Comparison of ENCODE assay signal across 8 cellular contexts in the genomic region with DNA sequence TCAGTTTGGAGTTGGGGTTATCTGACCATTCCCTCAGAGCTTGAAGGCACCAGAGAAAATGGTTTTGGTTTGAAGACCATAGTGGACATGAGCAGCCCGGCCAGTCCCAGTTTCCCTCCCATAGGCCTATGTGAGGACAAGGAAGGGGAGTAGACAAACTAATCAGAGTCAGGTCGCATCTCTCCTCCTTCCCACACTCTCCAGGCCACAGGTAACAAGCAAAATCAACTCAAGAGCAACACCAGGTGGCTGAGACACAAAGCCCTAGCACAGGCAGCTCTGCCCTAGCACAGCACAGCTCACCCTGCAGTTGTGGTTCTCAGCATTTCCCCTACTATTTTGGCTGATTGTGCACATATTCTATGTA. TPM values are rescaled to one million over a fixed set of nuclear protein-coding genes. Genes with fewer than 3 reads are reported as not detected.
DNase-seq lines count a peak whose midpoint lies in the region; ATAC-seq and TF ChIP-seq lines count a peak whose summit lies in the region.

No MANE protein-coding gene starts in this region.

- DNase-seq in activated effector memory CD4-positive, alpha-beta T cell treated with Interleukin-2 at 50 U/mL for 16 hours = peak; percentile 63
- peak; percentile 77 for DNase-seq in stimulated activated CD4-positive, alpha-beta T cell treated with anti-CD3 and anti-CD28 coated beads, Interleukin-4, amount 100 ng/mL, for 24 hours
- no peak for DNase-seq in NCI-H187 treated with DMSO at 0.1 percent for 48 hours (lab: John Stamatoyannopoulos, UW)
- no peak for DNase-seq in omental fat pad (ENCODE audit: low spot score)
- no peak for DNase-seq in COLO668 (lab: John Stamatoyannopoulos, UW; ENCODE audit: unreplicated experiment)

- TF ChIP-seq CTCF in omental fat pad (IDR thresholded peaks at IDR 0.05) = no peak

- H3K9ac ChIP-seq in BLaER1 treated with 17β-estradiol and CSF1 and Interleukin-3, amounts not matched to agents 10 nM and 100 nM = peak overlapping the region; percentile 67 to 100 (median 85)

- peaks cover 0 to 45% (median 14%) of the 10 kb centered on the region in 11 experiments; a peak in 12 of 22 replicates for H4K20me1 ChIP-seq in BLaER1 treated with 17β-estradiol and CSF1 and Interleukin-3, amounts not matched to agents 10 nM and 100 nM

- no peaks in the 10 kb centered on the region for H3K9me3 ChIP-seq in BLaER1 treated with 17β-estradiol and CSF1 and Interleukin-3, amounts not matched to agents 10 nM and 100 nM (replicated peaks in 1 of 11)

- peak overlapping the region; percentile 53 to 100 (median 99); a peak in 21 of 22 replicates for H3K27ac ChIP-seq in BLaER1 treated with 17β-estradiol and CSF1 and Interleukin-3, amounts not matched to agents 10 nM and 100 nM

- H3K36me3 ChIP-seq in BLaER1 treated with 17β-estradiol and CSF1 and Interleukin-3, amounts not matched to agents 10 nM and 100 nM = peaks cover 50 to 75% (median 68%) of the 10 kb centered on the region in 11 experiments

- peak overlapping the region; percentile 18 to 99 (median 54); a peak in 19 of 20 replicates for H3K4me3 ChIP-seq in BLaER1 treated with 17β-estradiol and CSF1 and Interleukin-3, amounts not matched to agents 10 nM and 100 nM

- peaks cover 98 to 100% (median 100%) of the 10 kb centered on the region in 10 experiments for H3K4me1 ChIP-seq in BLaER1 treated with 17β-estradiol and CSF1 and Interleukin-3, amounts not matched to agents 10 nM and 100 nM

- peak overlapping the region; percentile 97 to 100 (median 98) for H3K4me2 ChIP-seq in BLaER1 treated with 17β-estradiol and CSF1 and Interleukin-3, amounts not matched to agents 10 nM and 100 nM

- ATAC-seq in GM19463 (IDR thresholded peaks at IDR 0.05; ENCODE audit: unreplicated experiment) = peak; percentile 16
- peak; percentile 24 for ATAC-seq in HG03469 (IDR thresholded peaks at IDR 0.05; ENCODE audit: unreplicated experiment)
- no peak for ATAC-seq in omental fat pad (ENCODE audit: low FRiP score)

- no peaks in the 10 kb centered on the region for H3K27me3 ChIP-seq in BLaER1 treated with 17β-estradiol and CSF1 and Interleukin-3, amounts not matched to agents 10 nM and 100 nM

RNA-seq across cellular contexts. Expression of a gene that starts 7.2 kb away (rescaled TPM):
- 10 to 100 TPM; 42.1 to 49.2 (median 47.3) TPM for total RNA-seq in omental fat pad

RNA-seq across cellular contexts. Expression of a gene that starts 16.2 kb away (rescaled TPM):
- 10 to 100 TPM in 1 of 4 donors, 1 to 10 TPM in 3; 1.9 to 13.6 (median 5.4) TPM for total RNA-seq in omental fat pad

Comparison
In these comparisons a context has a peak if more than half of its experiments do, and no peak if none do; other contexts are left out.
1. DNase-seq: peak in activated effector memory CD4-positive, alpha-beta T cell treated with Interleukin-2 at 50 U/mL for 16 hours (single experiment) and stimulated activated CD4-positive, alpha-beta T cell treated with anti-CD3 and anti-CD28 coated beads, Interleukin-4, amount 100 ng/mL, for 24 hours (single experiment); none in NCI-H187 treated with DMSO at 0.1 percent for 48 hours (single experiment), omental fat pad (single experiment) and COLO668 (single experiment).